Comparison of ENCODE assay signal across 8 cellular contexts in genomic region chr19:4379383-4380253, GRCh38. TPM values are rescaled to one million over a fixed set of nuclear protein-coding genes. Genes with fewer than 3 reads are reported as not detected.
DNase-seq lines count a peak whose midpoint lies in the region; ATAC-seq lines count a peak whose summit lies in the region.

No MANE protein-coding gene starts in this region.

- no peak overlapping the region for H3K4me3 ChIP-seq in skeletal muscle cell (ENCODE audit: low read depth, low read length)

- DNase-seq in NCI-H2107 treated with DMSO at 0.1 percent for 48 hours (lab: John Stamatoyannopoulos, UW; ENCODE audit: unreplicated experiment) (peak; percentile 63), NCI-H2107 (lab: John Stamatoyannopoulos, UW) (no peak), SHP77 treated with DMSO at 0.1 percent for 48 hours (lab: John Stamatoyannopoulos, UW) (peak; percentile 15), skeletal muscle cell (ENCODE audit: low read depth) (peak; percentile 65), hippocampal formation (lab: John Stamatoyannopoulos, UW) (no peak), middle frontal gyrus (ENCODE audit: extremely low spot score, low spot score) (no peak), SKM-1 (lab: John Stamatoyannopoulos, UW; ENCODE audit: unreplicated experiment) (no peak)

- ATAC-seq in esophagus mucosa: peak; percentile 55

RNA-seq across cellular contexts. Expression of gene SH3GL1, which starts 20.7 kb away (rescaled TPM):
- total RNA-seq in esophagus mucosa: 114 TPM

RNA-seq across cellular contexts. Expression of gene CHAF1A, which starts 22.8 kb away (rescaled TPM):
- total RNA-seq in esophagus mucosa: 17.3 TPM

RNA-seq across cellular contexts. Expression of gene MPND, which starts 36.3 kb away (rescaled TPM):
- 22.0 TPM for total RNA-seq in esophagus mucosa

RNA-seq across cellular contexts. Expression of gene STAP2, which starts 41.0 kb away (rescaled TPM):
- 97.3 TPM for total RNA-seq in esophagus mucosa

Comparison
In these comparisons a context has a peak if more than half of its experiments do, and no peak if none do; other contexts are left out.
1. DNase-seq: peak in NCI-H2107 treated with DMSO at 0.1 percent for 48 hours (single experiment), SHP77 treated with DMSO at 0.1 percent for 48 hours (single experiment) and skeletal muscle cell (single experiment); none in NCI-H2107 (single experiment), hippocampal formation (0 of 2), middle frontal gyrus (single experiment) and SKM-1 (single experiment).